In the genomic region with DNA sequence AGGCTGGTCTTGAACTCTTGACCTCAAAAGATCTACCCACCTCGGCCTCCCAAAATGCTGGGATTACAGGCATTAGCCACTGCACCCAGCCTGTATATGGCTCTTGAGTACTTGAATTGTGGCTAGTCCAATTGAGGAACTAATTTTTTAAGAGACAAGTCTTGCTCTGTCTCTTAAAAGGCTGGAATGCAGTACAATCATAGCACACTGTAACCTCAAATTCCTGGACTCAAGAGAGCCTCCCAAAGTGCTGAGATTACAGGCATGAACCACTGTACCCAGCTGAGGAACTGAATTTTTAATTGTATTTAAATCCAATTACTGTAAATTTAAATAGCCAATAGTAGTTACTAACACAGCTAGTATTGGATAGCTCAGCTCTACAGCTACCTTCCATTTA, we compare ENCODE assay signal across 25 cellular contexts.
"Had no signal": no experiment of that assay in that cellular context is flagged by ENCODE, and none has a peak within 500 bp of the region (broad histone marks: within the 10 kb centered on the region; RNA-seq: fewer than 3 reads in every experiment).

No MANE protein-coding gene starts in this region.

- ATAC-seq: activated T-cell treated with anti-CD3 and anti-CD28 coated beads, Interleukin-2, amount 50 U/mL, for 4 hours; heart right ventricle; left lobe of liver; naive thymus-derived CD4-positive, alpha-beta T cell; right lobe of liver; stimulated activated effector memory CD8-positive, alpha-beta T cell treated with anti-CD3 and anti-CD28 coated beads, Interleukin-12 subunit alpha, Interleukin-12 subunit beta, amount 100 ng/mL, for 72 hours; stimulated activated naive CD8-positive, alpha-beta T cell treated with anti-CD3 and anti-CD28 coated beads, Interleukin-15, amount 100 ng/mL, for 72 hours; T-cell had no signal

- H3K27me3 Mint-ChIP-seq: activated naive CD8-positive, alpha-beta T cell treated with anti-CD3 and anti-CD28 coated beads, Interleukin-2, amount 10 ng/mL, durations not matched to agents 7 days and 5 days; naive thymus-derived CD4-positive, alpha-beta T cell; stimulated activated naive CD8-positive, alpha-beta T cell treated with anti-CD3 and anti-CD28 coated beads, Interleukin-15, amount 100 ng/mL, for 72 hours; T-cell had no signal

- H3K4me3 Mint-ChIP-seq: activated naive CD4-positive, alpha-beta T cell treated with anti-CD3 and anti-CD28 coated beads for 36 hours; activated naive CD8-positive, alpha-beta T cell treated with anti-CD3 and anti-CD28 coated beads, Interleukin-2, amount 10 ng/mL, durations not matched to agents 7 days and 5 days; activated T-cell treated with anti-CD3 and anti-CD28 coated beads, Interleukin-2, amount 50 U/mL, for 4 hours; naive thymus-derived CD4-positive, alpha-beta T cell; neural crest cell; stimulated activated effector memory CD8-positive, alpha-beta T cell treated with anti-CD3 and anti-CD28 coated beads, Interleukin-12 subunit alpha, Interleukin-12 subunit beta, amount 100 ng/mL, for 72 hours; stimulated activated naive CD8-positive, alpha-beta T cell treated with anti-CD3 and anti-CD28 coated beads, Interleukin-15, amount 100 ng/mL, for 72 hours; T-cell; T-helper 2 cell treated with Interferon-gamma antibody and Interleukin-4, amounts not matched to agents 5 μg/mL and 100 μg/mL, for 36 hours had no signal

- DNase-seq: activated CD4-positive, alpha-beta T cell treated with anti-CD3 and anti-CD28 coated beads, Interleukin-2, amount 50 U/mL, for 1 hour; activated CD4-positive, CD25-positive, alpha-beta regulatory T cell treated with anti-CD3 and anti-CD28 coated beads, Interleukin-2, amount 50 U/mL, for 72 hours; activated naive CD4-positive, alpha-beta T cell treated with anti-CD3 and anti-CD28 coated beads for 36 hours; activated naive CD8-positive, alpha-beta T cell treated with anti-CD3 and anti-CD28 coated beads, Interleukin-2, amount 10 ng/mL, durations not matched to agents 7 days and 5 days; activated T-cell treated with anti-CD3 and anti-CD28 coated beads, Interleukin-2, amount 50 U/mL, for 4 hours; brain microvascular endothelial cell; central memory CD4-positive, alpha-beta T cell; colonic mucosa; heart right ventricle; naive thymus-derived CD4-positive, alpha-beta T cell; posterior cingulate gyrus; right lobe of liver; small intestine; stimulated activated CD4-positive, alpha-beta T cell treated with anti-CD3 and anti-CD28 coated beads, Interleukin-2, amount 100 ng/mL, for 24 hours; stimulated activated naive CD8-positive, alpha-beta T cell treated with anti-CD3 and anti-CD28 coated beads, Interleukin-15, amount 100 ng/mL, for 72 hours; T-cell; tibial artery; WERI-Rb-1 had no signal

- H3K4me1 ChIP-seq: colonic mucosa, right lobe of liver had no signal

- H3K9me3 Mint-ChIP-seq: activated naive CD4-positive, alpha-beta T cell treated with anti-CD3 and anti-CD28 coated beads for 36 hours; activated naive CD8-positive, alpha-beta T cell treated with anti-CD3 and anti-CD28 coated beads, Interleukin-2, amount 10 ng/mL, durations not matched to agents 7 days and 5 days; activated T-cell treated with anti-CD3 and anti-CD28 coated beads, Interleukin-2, amount 50 U/mL, for 4 hours; naive thymus-derived CD4-positive, alpha-beta T cell; stimulated activated effector memory CD8-positive, alpha-beta T cell treated with anti-CD3 and anti-CD28 coated beads, Interleukin-12 subunit alpha, Interleukin-12 subunit beta, amount 100 ng/mL, for 72 hours; stimulated activated naive CD8-positive, alpha-beta T cell treated with anti-CD3 and anti-CD28 coated beads, Interleukin-15, amount 100 ng/mL, for 72 hours; T-cell; T-helper 2 cell treated with Interferon-gamma antibody and Interleukin-4, amounts not matched to agents 5 μg/mL and 100 μg/mL, for 36 hours had no signal

- H3K4me1 Mint-ChIP-seq: activated naive CD8-positive, alpha-beta T cell treated with anti-CD3 and anti-CD28 coated beads, Interleukin-2, amount 10 ng/mL, durations not matched to agents 7 days and 5 days; neural crest cell had no signal

- H3K9me3 ChIP-seq: colonic mucosa, esophagus muscularis mucosa, right lobe of liver, tibial artery had no signal

- H3K27me3 ChIP-seq: brain microvascular endothelial cell, colonic mucosa, esophagus muscularis mucosa, heart right ventricle, right lobe of liver, tibial artery had no signal

- H3K4me3 ChIP-seq: colonic mucosa, esophagus muscularis mucosa, heart right ventricle, lung, right lobe of liver, tibial artery had no signal

- FAIRE-seq: small intestine, TTC549 had no signal

- H3K27ac Mint-ChIP-seq: activated naive CD4-positive, alpha-beta T cell treated with anti-CD3 and anti-CD28 coated beads for 36 hours; activated naive CD8-positive, alpha-beta T cell treated with anti-CD3 and anti-CD28 coated beads, Interleukin-2, amount 10 ng/mL, durations not matched to agents 7 days and 5 days; stimulated activated effector memory CD8-positive, alpha-beta T cell treated with anti-CD3 and anti-CD28 coated beads, Interleukin-12 subunit alpha, Interleukin-12 subunit beta, amount 100 ng/mL, for 72 hours; T-cell; T-helper 2 cell treated with Interferon-gamma antibody and Interleukin-4, amounts not matched to agents 5 μg/mL and 100 μg/mL, for 36 hours had no signal

- H3K27ac ChIP-seq: brain microvascular endothelial cell, colonic mucosa, esophagus muscularis mucosa, heart right ventricle, right lobe of liver, tibial artery, WERI-Rb-1 had no signal
